In the genomic region with DNA sequence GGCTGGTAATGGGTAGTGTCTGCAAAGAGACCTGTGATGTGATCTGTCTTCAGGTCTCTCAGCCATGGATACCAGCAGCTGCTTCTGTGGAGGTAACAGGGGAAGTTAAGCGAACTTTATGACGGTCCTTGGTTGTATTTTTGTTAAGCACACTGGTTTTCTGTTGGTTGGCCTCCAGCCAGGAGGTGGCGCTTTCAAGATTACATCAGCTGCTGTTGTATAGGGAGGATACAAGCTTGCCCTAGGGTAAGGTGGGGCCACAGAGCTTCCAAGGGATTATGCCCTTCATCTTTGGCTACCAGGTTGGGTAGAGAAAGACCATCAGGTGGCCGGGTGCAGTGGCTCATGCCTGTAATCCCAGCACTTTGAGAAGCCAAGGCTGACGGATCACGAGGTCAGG, we compare ENCODE assay signal across 16 cellular contexts.
"Had no signal": no experiment of that assay in that cellular context is flagged by ENCODE, and none has a peak within 500 bp of the region (broad histone marks: within the 10 kb centered on the region; RNA-seq: fewer than 3 reads in every experiment).

No MANE protein-coding gene starts in this region.

- H3K27ac Mint-ChIP-seq: activated CD4-positive, alpha-beta T cell treated with anti-CD3 and anti-CD28 coated beads, Interleukin-2, amount 10 ng/mL, durations not matched to agents 7 days and 5 days; activated naive CD4-positive, alpha-beta T cell treated with anti-CD3 and anti-CD28 coated beads, Interleukin-2, amount 50 U/mL, for 24 hours; activated T-cell treated with anti-CD3 and anti-CD28 coated beads, Interleukin-2, amount 50 U/mL, for 24 hours; effector memory CD8-positive, alpha-beta T cell; nephron progenitor cell had no signal

- H3K27me3 ChIP-seq: body of pancreas, sigmoid colon, suprapubic skin, upper lobe of right lung had no signal

- H3K27me3 Mint-ChIP-seq: activated CD4-positive, alpha-beta T cell treated with anti-CD3 and anti-CD28 coated beads, Interleukin-2, amount 10 ng/mL, durations not matched to agents 7 days and 5 days; activated naive CD4-positive, alpha-beta T cell treated with anti-CD3 and anti-CD28 coated beads, Interleukin-2, amount 50 U/mL, for 24 hours; activated T-cell treated with anti-CD3 and anti-CD28 coated beads, Interleukin-2, amount 50 U/mL, for 24 hours; effector memory CD8-positive, alpha-beta T cell had no signal

- H3K27ac ChIP-seq: body of pancreas, sigmoid colon, suprapubic skin, upper lobe of right lung had no signal

- DNase-seq: activated CD4-positive, alpha-beta T cell treated with anti-CD3 and anti-CD28 coated beads, Interleukin-2, amount 10 ng/mL, durations not matched to agents 7 days and 5 days; activated effector memory CD4-positive, alpha-beta T cell treated with Interleukin-2 at 50 U/mL for 16 hours; activated T-cell treated with anti-CD3 and anti-CD28 coated beads, Interleukin-2, amount 50 U/mL, for 24 hours; body of pancreas; central memory CD4-positive, alpha-beta T cell; effector memory CD8-positive, alpha-beta T cell; kidney; left ventricle myocardium superior; nephron progenitor cell; sigmoid colon; stimulated activated CD4-positive, alpha-beta T cell treated with anti-CD3 and anti-CD28 coated beads, Interleukin-2, amount 100 ng/mL, for 24 hours; stimulated activated naive CD8-positive, alpha-beta T cell treated with anti-CD3 and anti-CD28 coated beads, Interleukin-15, Interleukin-2, amounts not matched to agents 100 U/mL and 50 U/mL, for 24 hours; T-helper 9 cell; upper lobe of right lung had no signal

- H3K4me3 ChIP-seq: body of pancreas, sigmoid colon, suprapubic skin, upper lobe of right lung had no signal

- H3K36me3 Mint-ChIP-seq: activated naive CD4-positive, alpha-beta T cell treated with anti-CD3 and anti-CD28 coated beads, Interleukin-2, amount 50 U/mL, for 24 hours had no signal

- H3K36me3 ChIP-seq: sigmoid colon, suprapubic skin, upper lobe of right lung had no signal

- H3K9me3 Mint-ChIP-seq: activated CD4-positive, alpha-beta T cell treated with anti-CD3 and anti-CD28 coated beads, Interleukin-2, amount 10 ng/mL, durations not matched to agents 7 days and 5 days; nephron progenitor cell had no signal

- H3K4me1 Mint-ChIP-seq: activated CD4-positive, alpha-beta T cell treated with anti-CD3 and anti-CD28 coated beads, Interleukin-2, amount 10 ng/mL, durations not matched to agents 7 days and 5 days; activated naive CD4-positive, alpha-beta T cell treated with anti-CD3 and anti-CD28 coated beads, Interleukin-2, amount 50 U/mL, for 24 hours; nephron progenitor cell had no signal

- H3K4me1 ChIP-seq: body of pancreas, sigmoid colon, suprapubic skin, upper lobe of right lung had no signal

- H3K9me3 ChIP-seq: body of pancreas, suprapubic skin, upper lobe of right lung had no signal

- H3K4me3 Mint-ChIP-seq: activated CD4-positive, alpha-beta T cell treated with anti-CD3 and anti-CD28 coated beads, Interleukin-2, amount 10 ng/mL, durations not matched to agents 7 days and 5 days; activated naive CD4-positive, alpha-beta T cell treated with anti-CD3 and anti-CD28 coated beads, Interleukin-2, amount 50 U/mL, for 24 hours; activated T-cell treated with anti-CD3 and anti-CD28 coated beads, Interleukin-2, amount 50 U/mL, for 24 hours; effector memory CD8-positive, alpha-beta T cell; nephron progenitor cell had no signal
